ENCODE assay signal across 1 cellular context in genomic region chr1:119816407-119816806, GRCh38.
A peak's percentile ranks its signal among the peaks of the same experiment; 100 is the strongest.
TF ChIP-seq lines count a peak whose summit lies in the region.

No MANE protein-coding gene starts in this region.

TF ChIP-seq in HepG2, 621 proteins besides CTCF, POLR2A, EP300 and RAD21 (continued from another document and continues in another):
- TF ChIP-seq, protein P1, sequence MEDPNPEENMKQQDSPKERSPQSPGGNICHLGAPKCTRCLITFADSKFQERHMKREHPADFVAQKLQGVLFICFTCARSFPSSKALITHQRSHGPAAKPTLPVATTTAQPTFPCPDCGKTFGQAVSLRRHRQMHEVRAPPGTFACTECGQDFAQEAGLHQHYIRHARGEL (CRISPR knock-in tag; IDR thresholded peaks at IDR 0.05), result no peak
- TF ChIP-seq PAX8 (CRISPR knock-in tag; IDR thresholded peaks at IDR 0.05; ENCODE audit: borderline replicate concordance) (no peak), LCORL (IDR thresholded peaks at IDR 0.05) (no peak), LCORL (CRISPR knock-in tag; IDR thresholded peaks at IDR 0.05) (no peak), RNF2 (conservative IDR thresholded peaks at IDR 0.05; ENCODE audit: low read depth) (no peak), PREB (CRISPR knock-in tag; IDR thresholded peaks at IDR 0.05) (no peak), ZNF331 (CRISPR knock-in tag; IDR thresholded peaks at IDR 0.05) (0 out of 2 replicates have a peak, but pooled peaks have one; percentile 11), ZBTB25 (CRISPR knock-in tag; IDR thresholded peaks at IDR 0.05) (no peak), ZKSCAN8 (CRISPR knock-in tag; IDR thresholded peaks at IDR 0.05; ENCODE audit: borderline replicate concordance) (no peak), NR0B2 (CRISPR knock-in tag; IDR thresholded peaks at IDR 0.05) (no peak), GABPB1 (CRISPR knock-in tag; IDR thresholded peaks at IDR 0.05) (no peak), ERF (CRISPR knock-in tag; IDR thresholded peaks at IDR 0.05) (peak; percentile 29; the same call in 1 of the 2 replicates), ZSCAN9 (CRISPR knock-in tag; IDR thresholded peaks at IDR 0.05; ENCODE audit: borderline replicate concordance) (no peak), MLX (CRISPR knock-in tag; IDR thresholded peaks at IDR 0.05) (no peak), KDM5A (IDR thresholded peaks at IDR 0.05; ENCODE audit: borderline replicate concordance, low read length) (no peak), PAWR (CRISPR knock-in tag; IDR thresholded peaks at IDR 0.05; ENCODE audit: borderline replicate concordance) (no peak), RFXAP (CRISPR knock-in tag; IDR thresholded peaks at IDR 0.05; ENCODE audit: borderline replicate concordance) (no peak), RBM22 (optimal IDR thresholded peaks at IDR 0.05; ENCODE audit: low read length) (no peak), ZSCAN5A (CRISPR knock-in tag; IDR thresholded peaks at IDR 0.05; ENCODE audit: borderline replicate concordance) (no peak), RFX1 (IDR thresholded peaks at IDR 0.05) (no peak), ZNF670 (CRISPR knock-in tag; IDR thresholded peaks at IDR 0.05; ENCODE audit: borderline replicate concordance) (no peak), KDM6A (CRISPR knock-in tag; IDR thresholded peaks at IDR 0.05; ENCODE audit: low read depth) (peak; percentile 48; the same call in 1 of the 2 replicates), ZNF775 (CRISPR knock-in tag; IDR thresholded peaks at IDR 0.05; ENCODE audit: borderline replicate concordance) (no peak), RFXANK (CRISPR knock-in tag; IDR thresholded peaks at IDR 0.05) (no peak), ZNF274 (CRISPR knock-in tag; IDR thresholded peaks at IDR 0.05) (no peak), PHB2 (IDR thresholded peaks at IDR 0.05; ENCODE audit: partially characterized antibody) (no peak), ZNF598 (CRISPR knock-in tag; IDR thresholded peaks at IDR 0.05; ENCODE audit: borderline replicate concordance) (no peak), PBX2 (CRISPR knock-in tag; IDR thresholded peaks at IDR 0.05) (no peak), HOXA3 (CRISPR knock-in tag; IDR thresholded peaks at IDR 0.05) (no peak; the same call in 1 of the 2 replicates), ZNF713 (CRISPR knock-in tag; IDR thresholded peaks at IDR 0.05) (no peak), PPARG (CRISPR knock-in tag; conservative IDR thresholded peaks at IDR 0.05) (0 out of 2 replicates have a peak, but pooled peaks have one; percentile 18), ZNF83 (CRISPR knock-in tag; IDR thresholded peaks at IDR 0.05; ENCODE audit: borderline replicate concordance) (no peak), MYC (CRISPR knock-in tag; IDR thresholded peaks at IDR 0.05; ENCODE audit: borderline replicate concordance) (no peak)
- TF ChIP-seq, protein P2, sequence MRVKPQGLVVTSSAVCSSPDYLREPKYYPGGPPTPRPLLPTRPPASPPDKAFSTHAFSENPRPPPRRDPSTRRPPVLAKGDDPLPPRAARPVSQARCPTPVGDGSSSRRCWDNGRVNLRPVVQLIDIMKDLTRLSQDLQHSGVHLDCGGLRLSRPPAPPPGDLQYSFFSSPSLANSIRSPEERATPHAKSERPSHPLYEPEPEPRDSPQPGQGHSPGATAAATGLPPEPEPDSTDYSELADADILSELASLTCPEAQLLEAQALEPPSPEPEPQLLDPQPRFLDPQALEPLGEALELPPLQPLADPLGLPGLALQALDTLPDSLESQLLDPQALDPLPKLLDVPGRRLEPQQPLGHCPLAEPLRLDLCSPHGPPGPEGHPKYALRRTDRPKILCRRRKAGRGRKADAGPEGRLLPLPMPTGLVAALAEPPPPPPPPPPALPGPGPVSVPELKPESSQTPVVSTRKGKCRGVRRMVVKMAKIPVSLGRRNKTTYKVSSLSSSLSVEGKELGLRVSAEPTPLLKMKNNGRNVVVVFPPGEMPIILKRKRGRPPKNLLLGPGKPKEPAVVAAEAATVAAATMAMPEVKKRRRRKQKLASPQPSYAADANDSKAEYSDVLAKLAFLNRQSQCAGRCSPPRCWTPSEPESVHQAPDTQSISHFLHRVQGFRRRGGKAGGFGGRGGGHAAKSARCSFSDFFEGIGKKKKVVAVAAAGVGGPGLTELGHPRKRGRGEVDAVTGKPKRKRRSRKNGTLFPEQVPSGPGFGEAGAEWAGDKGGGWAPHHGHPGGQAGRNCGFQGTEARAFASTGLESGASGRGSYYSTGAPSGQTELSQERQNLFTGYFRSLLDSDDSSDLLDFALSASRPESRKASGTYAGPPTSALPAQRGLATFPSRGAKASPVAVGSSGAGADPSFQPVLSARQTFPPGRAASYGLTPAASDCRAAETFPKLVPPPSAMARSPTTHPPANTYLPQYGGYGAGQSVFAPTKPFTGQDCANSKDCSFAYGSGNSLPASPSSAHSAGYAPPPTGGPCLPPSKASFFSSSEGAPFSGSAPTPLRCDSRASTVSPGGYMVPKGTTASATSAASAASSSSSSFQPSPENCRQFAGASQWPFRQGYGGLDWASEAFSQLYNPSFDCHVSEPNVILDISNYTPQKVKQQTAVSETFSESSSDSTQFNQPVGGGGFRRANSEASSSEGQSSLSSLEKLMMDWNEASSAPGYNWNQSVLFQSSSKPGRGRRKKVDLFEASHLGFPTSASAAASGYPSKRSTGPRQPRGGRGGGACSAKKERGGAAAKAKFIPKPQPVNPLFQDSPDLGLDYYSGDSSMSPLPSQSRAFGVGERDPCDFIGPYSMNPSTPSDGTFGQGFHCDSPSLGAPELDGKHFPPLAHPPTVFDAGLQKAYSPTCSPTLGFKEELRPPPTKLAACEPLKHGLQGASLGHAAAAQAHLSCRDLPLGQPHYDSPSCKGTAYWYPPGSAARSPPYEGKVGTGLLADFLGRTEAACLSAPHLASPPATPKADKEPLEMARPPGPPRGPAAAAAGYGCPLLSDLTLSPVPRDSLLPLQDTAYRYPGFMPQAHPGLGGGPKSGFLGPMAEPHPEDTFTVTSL (CRISPR knock-in tag; IDR thresholded peaks at IDR 0.05; ENCODE audit: borderline replicate concordance), result peak; percentile 97
- TF ChIP-seq, protein P3, sequence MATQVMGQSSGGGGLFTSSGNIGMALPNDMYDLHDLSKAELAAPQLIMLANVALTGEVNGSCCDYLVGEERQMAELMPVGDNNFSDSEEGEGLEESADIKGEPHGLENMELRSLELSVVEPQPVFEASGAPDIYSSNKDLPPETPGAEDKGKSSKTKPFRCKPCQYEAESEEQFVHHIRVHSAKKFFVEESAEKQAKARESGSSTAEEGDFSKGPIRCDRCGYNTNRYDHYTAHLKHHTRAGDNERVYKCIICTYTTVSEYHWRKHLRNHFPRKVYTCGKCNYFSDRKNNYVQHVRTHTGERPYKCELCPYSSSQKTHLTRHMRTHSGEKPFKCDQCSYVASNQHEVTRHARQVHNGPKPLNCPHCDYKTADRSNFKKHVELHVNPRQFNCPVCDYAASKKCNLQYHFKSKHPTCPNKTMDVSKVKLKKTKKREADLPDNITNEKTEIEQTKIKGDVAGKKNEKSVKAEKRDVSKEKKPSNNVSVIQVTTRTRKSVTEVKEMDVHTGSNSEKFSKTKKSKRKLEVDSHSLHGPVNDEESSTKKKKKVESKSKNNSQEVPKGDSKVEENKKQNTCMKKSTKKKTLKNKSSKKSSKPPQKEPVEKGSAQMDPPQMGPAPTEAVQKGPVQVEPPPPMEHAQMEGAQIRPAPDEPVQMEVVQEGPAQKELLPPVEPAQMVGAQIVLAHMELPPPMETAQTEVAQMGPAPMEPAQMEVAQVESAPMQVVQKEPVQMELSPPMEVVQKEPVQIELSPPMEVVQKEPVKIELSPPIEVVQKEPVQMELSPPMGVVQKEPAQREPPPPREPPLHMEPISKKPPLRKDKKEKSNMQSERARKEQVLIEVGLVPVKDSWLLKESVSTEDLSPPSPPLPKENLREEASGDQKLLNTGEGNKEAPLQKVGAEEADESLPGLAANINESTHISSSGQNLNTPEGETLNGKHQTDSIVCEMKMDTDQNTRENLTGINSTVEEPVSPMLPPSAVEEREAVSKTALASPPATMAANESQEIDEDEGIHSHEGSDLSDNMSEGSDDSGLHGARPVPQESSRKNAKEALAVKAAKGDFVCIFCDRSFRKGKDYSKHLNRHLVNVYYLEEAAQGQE (IDR thresholded peaks at IDR 0.05; ENCODE audit: borderline replicate concordance in 1 of 2, low read depth in 1 of 2, low read length in 2 of 2), result no peak
- TF ChIP-seq, protein P4, sequence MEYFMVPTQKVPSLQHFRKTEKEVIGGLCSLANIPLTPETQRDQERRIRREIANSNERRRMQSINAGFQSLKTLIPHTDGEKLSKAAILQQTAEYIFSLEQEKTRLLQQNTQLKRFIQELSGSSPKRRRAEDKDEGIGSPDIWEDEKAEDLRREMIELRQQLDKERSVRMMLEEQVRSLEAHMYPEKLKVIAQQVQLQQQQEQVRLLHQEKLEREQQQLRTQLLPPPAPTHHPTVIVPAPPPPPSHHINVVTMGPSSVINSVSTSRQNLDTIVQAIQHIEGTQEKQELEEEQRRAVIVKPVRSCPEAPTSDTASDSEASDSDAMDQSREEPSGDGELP (IDR thresholded peaks at IDR 0.05; ENCODE audit: borderline replicate concordance, low read depth), result no peak
- TF ChIP-seq, protein P5, sequence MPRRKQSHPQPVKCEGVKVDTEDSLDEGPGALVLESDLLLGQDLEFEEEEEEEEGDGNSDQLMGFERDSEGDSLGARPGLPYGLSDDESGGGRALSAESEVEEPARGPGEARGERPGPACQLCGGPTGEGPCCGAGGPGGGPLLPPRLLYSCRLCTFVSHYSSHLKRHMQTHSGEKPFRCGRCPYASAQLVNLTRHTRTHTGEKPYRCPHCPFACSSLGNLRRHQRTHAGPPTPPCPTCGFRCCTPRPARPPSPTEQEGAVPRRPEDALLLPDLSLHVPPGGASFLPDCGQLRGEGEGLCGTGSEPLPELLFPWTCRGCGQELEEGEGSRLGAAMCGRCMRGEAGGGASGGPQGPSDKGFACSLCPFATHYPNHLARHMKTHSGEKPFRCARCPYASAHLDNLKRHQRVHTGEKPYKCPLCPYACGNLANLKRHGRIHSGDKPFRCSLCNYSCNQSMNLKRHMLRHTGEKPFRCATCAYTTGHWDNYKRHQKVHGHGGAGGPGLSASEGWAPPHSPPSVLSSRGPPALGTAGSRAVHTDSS (CRISPR knock-in tag; conservative IDR thresholded peaks at IDR 0.05), result no peak
- TF ChIP-seq, protein P6, sequence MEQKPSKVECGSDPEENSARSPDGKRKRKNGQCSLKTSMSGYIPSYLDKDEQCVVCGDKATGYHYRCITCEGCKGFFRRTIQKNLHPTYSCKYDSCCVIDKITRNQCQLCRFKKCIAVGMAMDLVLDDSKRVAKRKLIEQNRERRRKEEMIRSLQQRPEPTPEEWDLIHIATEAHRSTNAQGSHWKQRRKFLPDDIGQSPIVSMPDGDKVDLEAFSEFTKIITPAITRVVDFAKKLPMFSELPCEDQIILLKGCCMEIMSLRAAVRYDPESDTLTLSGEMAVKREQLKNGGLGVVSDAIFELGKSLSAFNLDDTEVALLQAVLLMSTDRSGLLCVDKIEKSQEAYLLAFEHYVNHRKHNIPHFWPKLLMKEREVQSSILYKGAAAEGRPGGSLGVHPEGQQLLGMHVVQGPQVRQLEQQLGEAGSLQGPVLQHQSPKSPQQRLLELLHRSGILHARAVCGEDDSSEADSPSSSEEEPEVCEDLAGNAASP (CRISPR knock-in tag; IDR thresholded peaks at IDR 0.05; ENCODE audit: borderline replicate concordance), result no peak
- TF ChIP-seq, protein P7, sequence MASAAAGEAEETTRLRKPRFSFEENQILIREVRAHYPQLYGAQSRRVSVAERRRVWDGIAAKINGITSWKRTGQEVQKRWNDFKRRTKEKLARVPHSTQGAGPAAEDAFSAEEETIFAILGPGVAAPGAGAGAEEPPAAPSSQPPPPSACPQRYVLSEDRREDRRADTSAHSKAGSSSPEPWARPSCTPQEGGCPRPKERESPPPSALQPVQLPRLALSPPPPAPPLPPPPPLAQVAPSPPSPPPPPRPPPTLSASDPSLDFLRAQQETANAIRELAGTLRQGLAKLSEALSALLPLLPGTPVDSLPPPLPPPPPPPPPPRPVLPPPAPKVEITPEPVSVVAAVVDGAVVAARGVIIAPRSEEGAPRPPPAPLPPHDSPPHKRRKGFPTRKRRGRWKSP (CRISPR knock-in tag; IDR thresholded peaks at IDR 0.05), result no peak
